18 cellular contexts compared by ENCODE assay signal in genomic region chr10:89601728-89602361, GRCh38. TPM values are rescaled to one million over a fixed set of nuclear protein-coding genes. Genes with fewer than 3 reads are reported as not detected.
DNase-seq lines count a peak whose midpoint lies in the region; ATAC-seq, FAIRE-seq and TF ChIP-seq lines count a peak whose summit lies in the region.
"Had no signal": no experiment of that assay in that cellular context is flagged by ENCODE, and none has a peak within 500 bp of the region (broad histone marks: within the 10 kb centered on the region; RNA-seq: fewer than 3 reads in every experiment).

No MANE protein-coding gene starts in this region.

- 0 out of 2 replicates have a peak overlapping the region, but pooled peaks have one; percentile 10 for H3K27ac Mint-ChIP-seq in WTC11
- H3K27ac Mint-ChIP-seq in endodermal cell, result peak overlapping the region; percentile 37
- H3K27ac Mint-ChIP-seq: B cell; CD8-positive, alpha-beta T cell; GM23338; HFFc6; IgD-negative memory B cell had no signal

- H3K36me3 ChIP-seq in endodermal cell (ENCODE audit: control insufficient read depth, insufficient read depth, low read length), result peaks cover 42% of the 10 kb centered on the region
- peaks cover 0 to 5% (median 1%) of the 10 kb centered on the region in 4 donors for H3K36me3 ChIP-seq in right lobe of liver

- no peaks in the 10 kb centered on the region for H3K4me1 Mint-ChIP-seq in WTC11
- peaks cover 12% of the 10 kb centered on the region for H3K4me1 Mint-ChIP-seq in endodermal cell
- H3K4me1 Mint-ChIP-seq: GM23338, IgD-negative memory B cell had no signal

- H3K9me3 Mint-ChIP-seq in WTC11 (no peaks in the 10 kb centered on the region), endodermal cell (no peaks in the 10 kb centered on the region)
- H3K9me3 Mint-ChIP-seq: CD8-positive, alpha-beta T cell; GM23338; HFFc6 had no signal

- H3K27ac ChIP-seq in endodermal cell (ENCODE audit: low read depth, low read length), result no peak overlapping the region
- peak overlapping the region; percentile 74 to 90 (median 77) for H3K27ac ChIP-seq in right lobe of liver
- H3K27ac ChIP-seq: BLaER1 treated with 17β-estradiol and CSF1 and Interleukin-3, amounts not matched to agents 10 nM and 100 nM had no signal

- CTCF ChIA-PET in WTC11 (lab: Charles Lee), result no interaction called here

- ATAC-seq in WTC11, result no peak
- peak; percentile 80 to 89 (median 84) for ATAC-seq in right lobe of liver
- ATAC-seq in omental fat pad (ENCODE audit: low FRiP score), result no peak
- ATAC-seq in HG02642 (IDR thresholded peaks at IDR 0.05; ENCODE audit: poor library complexity, unreplicated experiment), result no peak
- ATAC-seq: CD8-positive, alpha-beta T cell; GM23338; HCT116 had no signal

- peak; percentile 31 for TF ChIP-seq POLR2A in right lobe of liver (IDR thresholded peaks at IDR 0.05)

- POLR2A ChIA-PET in WTC11 (lab: Charles Lee), result no interaction called here

- intact Hi-C loops in right lobe of liver (cut with DNase I), result no loop called here
- intact Hi-C loops in posterior cingulate gyrus (cut with DNase I), result no loop called here

- H3K4me3 Mint-ChIP-seq in WTC11, result no peak overlapping the region
- no peak overlapping the region for H3K4me3 Mint-ChIP-seq in endodermal cell
- H3K4me3 Mint-ChIP-seq: B cell; CD8-positive, alpha-beta T cell; GM23338; HFFc6; IgD-negative memory B cell had no signal

- H3K36me3 Mint-ChIP-seq in WTC11 (peaks cover 28% of the 10 kb centered on the region), endodermal cell (ENCODE audit: low read depth) (peaks cover 40% of the 10 kb centered on the region)
- H3K36me3 Mint-ChIP-seq: CD8-positive, alpha-beta T cell had no signal

- FAIRE-seq in D721Med (lab: Jason Lieb, UNC), result peak; percentile 11
- FAIRE-seq: G401.6, GM12891, HTR-8/SVneo had no signal

- no peak overlapping the region for H3K9ac ChIP-seq in endodermal cell (ENCODE audit: extremely low read depth, low read length, poor library complexity, severe bottlenecking)
- H3K9ac ChIP-seq: BLaER1 treated with 17β-estradiol and CSF1 and Interleukin-3, amounts not matched to agents 10 nM and 100 nM had no signal

- H3K4me1 ChIP-seq in endodermal cell (ENCODE audit: control insufficient read depth, insufficient read depth, low read length) (no peaks in the 10 kb centered on the region), right lobe of liver (peaks cover 0 to 41% (median 13%) of the 10 kb centered on the region in 4 donors)
- H3K4me1 ChIP-seq: BLaER1 treated with 17β-estradiol and CSF1 and Interleukin-3, amounts not matched to agents 10 nM and 100 nM had no signal

- H3K27me3 Mint-ChIP-seq in WTC11 (ENCODE audit: low read depth) (no peaks in the 10 kb centered on the region), endodermal cell (ENCODE audit: insufficient read depth) (no peaks in the 10 kb centered on the region)
- H3K27me3 Mint-ChIP-seq: B cell, IgD-negative memory B cell had no signal

- no peak for TF ChIP-seq CTCF in D721Med (IDR thresholded peaks at IDR 0.05; ENCODE audit: insufficient read depth, missing control alignments)
- no peak for TF ChIP-seq CTCF in WTC11 (IDR thresholded peaks at IDR 0.05)
- no peak for TF ChIP-seq CTCF in endodermal cell (conservative IDR thresholded peaks at IDR 0.05)
- no peak for TF ChIP-seq CTCF in right lobe of liver (IDR thresholded peaks at IDR 0.05)
- no peak for TF ChIP-seq CTCF in omental fat pad (IDR thresholded peaks at IDR 0.05)

- H3K9me3 ChIP-seq in endodermal cell (ENCODE audit: control insufficient read depth, low read length), result no peaks in the 10 kb centered on the region
- no peaks in the 10 kb centered on the region for H3K9me3 ChIP-seq in right lobe of liver
- H3K9me3 ChIP-seq: BLaER1 treated with 17β-estradiol and CSF1 and Interleukin-3, amounts not matched to agents 10 nM and 100 nM had no signal

- DNase-seq in D721Med (ENCODE audit: insufficient read length, low spot score) (no peak), WTC11 (ENCODE audit: low spot score) (no peak), endodermal cell (no peak), right lobe of liver (no peak), posterior cingulate gyrus (no peak), medulla oblongata (ENCODE audit: extremely low spot score) (no peak), omental fat pad (ENCODE audit: low spot score) (no peak)
- DNase-seq: CD8-positive, alpha-beta T cell; HFFc6 had no signal

- H3K4me3 ChIP-seq in endodermal cell (ENCODE audit: low read length), result no peak overlapping the region
- no peak overlapping the region for H3K4me3 ChIP-seq in right lobe of liver
- H3K4me3 ChIP-seq: BLaER1 treated with 17β-estradiol and CSF1 and Interleukin-3, amounts not matched to agents 10 nM and 100 nM; GM23338 had no signal

- WGBS in endodermal cell (ENCODE audit: insufficient coverage in 1 of 2, insufficient read length in 1 of 2), 2 experiments, result 100% methylated on average over 2 of the region's 2 CpGs
- WGBS in right lobe of liver (ENCODE audit: insufficient coverage, low coverage, low lambda C conversion rate, missing lambda C conversion rate), result 25% methylated on average over 2 of the region's 2 CpGs

- H3K27me3 ChIP-seq in endodermal cell (ENCODE audit: control insufficient read depth, insufficient read depth, low read length, poor library complexity, severe bottlenecking) (no peaks in the 10 kb centered on the region), right lobe of liver (no peaks in the 10 kb centered on the region)
- H3K27me3 ChIP-seq: BLaER1 treated with 17β-estradiol and CSF1 and Interleukin-3, amounts not matched to agents 10 nM and 100 nM had no signal

TF ChIP-seq in WTC11, 78 proteins besides CTCF, POLR2A, EP300 and RAD21:
- TF ChIP-seq TP53 (CRISPR knock-in tag; IDR thresholded peaks at IDR 0.05), result no peak
- TF ChIP-seq, protein P1, sequence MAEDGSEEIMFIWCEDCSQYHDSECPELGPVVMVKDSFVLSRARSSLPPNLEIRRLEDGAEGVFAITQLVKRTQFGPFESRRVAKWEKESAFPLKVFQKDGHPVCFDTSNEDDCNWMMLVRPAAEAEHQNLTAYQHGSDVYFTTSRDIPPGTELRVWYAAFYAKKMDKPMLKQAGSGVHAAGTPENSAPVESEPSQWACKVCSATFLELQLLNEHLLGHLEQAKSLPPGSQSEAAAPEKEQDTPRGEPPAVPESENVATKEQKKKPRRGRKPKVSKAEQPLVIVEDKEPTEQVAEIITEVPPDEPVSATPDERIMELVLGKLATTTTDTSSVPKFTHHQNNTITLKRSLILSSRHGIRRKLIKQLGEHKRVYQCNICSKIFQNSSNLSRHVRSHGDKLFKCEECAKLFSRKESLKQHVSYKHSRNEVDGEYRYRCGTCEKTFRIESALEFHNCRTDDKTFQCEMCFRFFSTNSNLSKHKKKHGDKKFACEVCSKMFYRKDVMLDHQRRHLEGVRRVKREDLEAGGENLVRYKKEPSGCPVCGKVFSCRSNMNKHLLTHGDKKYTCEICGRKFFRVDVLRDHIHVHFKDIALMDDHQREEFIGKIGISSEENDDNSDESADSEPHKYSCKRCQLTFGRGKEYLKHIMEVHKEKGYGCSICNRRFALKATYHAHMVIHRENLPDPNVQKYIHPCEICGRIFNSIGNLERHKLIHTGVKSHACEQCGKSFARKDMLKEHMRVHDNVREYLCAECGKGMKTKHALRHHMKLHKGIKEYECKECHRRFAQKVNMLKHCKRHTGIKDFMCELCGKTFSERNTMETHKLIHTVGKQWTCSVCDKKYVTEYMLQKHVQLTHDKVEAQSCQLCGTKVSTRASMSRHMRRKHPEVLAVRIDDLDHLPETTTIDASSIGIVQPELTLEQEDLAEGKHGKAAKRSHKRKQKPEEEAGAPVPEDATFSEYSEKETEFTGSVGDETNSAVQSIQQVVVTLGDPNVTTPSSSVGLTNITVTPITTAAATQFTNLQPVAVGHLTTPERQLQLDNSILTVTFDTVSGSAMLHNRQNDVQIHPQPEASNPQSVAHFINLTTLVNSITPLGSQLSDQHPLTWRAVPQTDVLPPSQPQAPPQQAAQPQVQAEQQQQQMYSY (CRISPR knock-in tag; IDR thresholded peaks at IDR 0.05), result no peak
- no peak for TF ChIP-seq SOX15 (CRISPR knock-in tag; IDR thresholded peaks at IDR 0.05)
- no peak for TF ChIP-seq GABPB1 (CRISPR knock-in tag; IDR thresholded peaks at IDR 0.05)
- no peak for TF ChIP-seq MXD4 (CRISPR knock-in tag; IDR thresholded peaks at IDR 0.05; ENCODE audit: borderline replicate concordance)

RNA-seq across cellular contexts. Expression of gene PANK1, which starts 43.2 kb away (rescaled TPM):
- total RNA-seq in WTC11 (2021) (24.9 to 25.8 TPM (median 25.7 TPM) in 3 replicates), endodermal cell (10 to 100 TPM; 23.4 to 28.8 TPM), right lobe of liver (10 to 100 TPM; 13.3 to 71.0 (median 48.6) TPM), omental fat pad (1 to 10 TPM in 3 of 4 donors, under 1 TPM in 1; 0.74 to 5.7 (median 3.5) TPM)
- 25.4 TPM for polyA plus RNA-seq in endodermal cell (2013, experiment 1 of 2)
- 24.8 TPM for polyA plus RNA-seq in endodermal cell (2013, experiment 2 of 2)

Comparison
In these comparisons a context has a peak if more than half of its experiments do, and no peak if none do; other contexts are left out.
1. ATAC-seq: peak in right lobe of liver (4 of 4); none in WTC11 (single experiment), omental fat pad (single experiment) and HG02642 (single experiment).